In the genomic region with DNA sequence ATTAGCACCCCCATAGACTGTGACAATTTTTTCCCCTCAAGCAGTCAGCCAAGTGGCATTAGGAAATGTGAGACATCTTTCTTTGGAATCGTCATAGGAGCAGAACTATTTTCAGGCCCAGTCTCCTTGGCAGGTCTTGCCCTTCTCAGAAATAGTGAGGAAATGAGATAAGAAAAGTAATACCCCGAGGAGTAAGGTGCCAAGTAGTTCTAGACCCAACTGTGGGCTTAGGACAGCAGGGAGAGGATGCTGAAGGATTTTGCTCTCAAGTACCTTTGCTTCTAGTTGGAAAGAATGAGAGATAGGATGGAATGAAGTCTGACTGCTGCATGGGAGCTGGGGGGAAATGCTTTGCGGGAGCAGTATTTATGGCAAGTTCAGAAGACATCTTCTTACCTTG, we compare ENCODE assay signal across 2 cellular contexts.
TF ChIP-seq lines count a peak whose summit lies in the region.

No MANE protein-coding gene starts in this region.

TF ChIP-seq in HCT116, 20 proteins besides CTCF, POLR2A, EP300 and RAD21:
- TF ChIP-seq, protein P1, sequence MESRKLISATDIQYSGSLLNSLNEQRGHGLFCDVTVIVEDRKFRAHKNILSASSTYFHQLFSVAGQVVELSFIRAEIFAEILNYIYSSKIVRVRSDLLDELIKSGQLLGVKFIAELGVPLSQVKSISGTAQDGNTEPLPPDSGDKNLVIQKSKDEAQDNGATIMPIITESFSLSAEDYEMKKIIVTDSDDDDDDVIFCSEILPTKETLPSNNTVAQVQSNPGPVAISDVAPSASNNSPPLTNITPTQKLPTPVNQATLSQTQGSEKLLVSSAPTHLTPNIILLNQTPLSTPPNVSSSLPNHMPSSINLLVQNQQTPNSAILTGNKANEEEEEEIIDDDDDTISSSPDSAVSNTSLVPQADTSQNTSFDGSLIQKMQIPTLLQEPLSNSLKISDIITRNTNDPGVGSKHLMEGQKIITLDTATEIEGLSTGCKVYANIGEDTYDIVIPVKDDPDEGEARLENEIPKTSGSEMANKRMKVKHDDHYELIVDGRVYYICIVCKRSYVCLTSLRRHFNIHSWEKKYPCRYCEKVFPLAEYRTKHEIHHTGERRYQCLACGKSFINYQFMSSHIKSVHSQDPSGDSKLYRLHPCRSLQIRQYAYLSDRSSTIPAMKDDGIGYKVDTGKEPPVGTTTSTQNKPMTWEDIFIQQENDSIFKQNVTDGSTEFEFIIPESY (IDR thresholded peaks at IDR 0.05; ENCODE audit: extremely low read depth, insufficient replicate concordance, low read length): no peak
- TF ChIP-seq, protein P2, sequence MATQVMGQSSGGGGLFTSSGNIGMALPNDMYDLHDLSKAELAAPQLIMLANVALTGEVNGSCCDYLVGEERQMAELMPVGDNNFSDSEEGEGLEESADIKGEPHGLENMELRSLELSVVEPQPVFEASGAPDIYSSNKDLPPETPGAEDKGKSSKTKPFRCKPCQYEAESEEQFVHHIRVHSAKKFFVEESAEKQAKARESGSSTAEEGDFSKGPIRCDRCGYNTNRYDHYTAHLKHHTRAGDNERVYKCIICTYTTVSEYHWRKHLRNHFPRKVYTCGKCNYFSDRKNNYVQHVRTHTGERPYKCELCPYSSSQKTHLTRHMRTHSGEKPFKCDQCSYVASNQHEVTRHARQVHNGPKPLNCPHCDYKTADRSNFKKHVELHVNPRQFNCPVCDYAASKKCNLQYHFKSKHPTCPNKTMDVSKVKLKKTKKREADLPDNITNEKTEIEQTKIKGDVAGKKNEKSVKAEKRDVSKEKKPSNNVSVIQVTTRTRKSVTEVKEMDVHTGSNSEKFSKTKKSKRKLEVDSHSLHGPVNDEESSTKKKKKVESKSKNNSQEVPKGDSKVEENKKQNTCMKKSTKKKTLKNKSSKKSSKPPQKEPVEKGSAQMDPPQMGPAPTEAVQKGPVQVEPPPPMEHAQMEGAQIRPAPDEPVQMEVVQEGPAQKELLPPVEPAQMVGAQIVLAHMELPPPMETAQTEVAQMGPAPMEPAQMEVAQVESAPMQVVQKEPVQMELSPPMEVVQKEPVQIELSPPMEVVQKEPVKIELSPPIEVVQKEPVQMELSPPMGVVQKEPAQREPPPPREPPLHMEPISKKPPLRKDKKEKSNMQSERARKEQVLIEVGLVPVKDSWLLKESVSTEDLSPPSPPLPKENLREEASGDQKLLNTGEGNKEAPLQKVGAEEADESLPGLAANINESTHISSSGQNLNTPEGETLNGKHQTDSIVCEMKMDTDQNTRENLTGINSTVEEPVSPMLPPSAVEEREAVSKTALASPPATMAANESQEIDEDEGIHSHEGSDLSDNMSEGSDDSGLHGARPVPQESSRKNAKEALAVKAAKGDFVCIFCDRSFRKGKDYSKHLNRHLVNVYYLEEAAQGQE (IDR thresholded peaks at IDR 0.05; ENCODE audit: low read depth): no peak
- TF ChIP-seq SIN3A (IDR thresholded peaks at IDR 0.05; ENCODE audit: low read depth) (no peak), POLR2AphosphoS5 (IDR thresholded peaks at IDR 0.05; ENCODE audit: low read depth, low read length) (no peak), EZH2 (IDR thresholded peaks at IDR 0.05) (no peak)

TF ChIP-seq in endothelial cell of umbilical vein, 7 proteins besides CTCF, POLR2A, EP300 and RAD21:
- peak; percentile 19 for TF ChIP-seq GATA2 (IDR thresholded peaks at IDR 0.05; ENCODE audit: insufficient read depth, insufficient read length, low read depth, low read length)
- TF ChIP-seq MYC (IDR thresholded peaks at IDR 0.05; ENCODE audit: low read depth, low read length): no peak
